Comparison of ENCODE assay signal across 1 cellular context in the genomic region with DNA sequence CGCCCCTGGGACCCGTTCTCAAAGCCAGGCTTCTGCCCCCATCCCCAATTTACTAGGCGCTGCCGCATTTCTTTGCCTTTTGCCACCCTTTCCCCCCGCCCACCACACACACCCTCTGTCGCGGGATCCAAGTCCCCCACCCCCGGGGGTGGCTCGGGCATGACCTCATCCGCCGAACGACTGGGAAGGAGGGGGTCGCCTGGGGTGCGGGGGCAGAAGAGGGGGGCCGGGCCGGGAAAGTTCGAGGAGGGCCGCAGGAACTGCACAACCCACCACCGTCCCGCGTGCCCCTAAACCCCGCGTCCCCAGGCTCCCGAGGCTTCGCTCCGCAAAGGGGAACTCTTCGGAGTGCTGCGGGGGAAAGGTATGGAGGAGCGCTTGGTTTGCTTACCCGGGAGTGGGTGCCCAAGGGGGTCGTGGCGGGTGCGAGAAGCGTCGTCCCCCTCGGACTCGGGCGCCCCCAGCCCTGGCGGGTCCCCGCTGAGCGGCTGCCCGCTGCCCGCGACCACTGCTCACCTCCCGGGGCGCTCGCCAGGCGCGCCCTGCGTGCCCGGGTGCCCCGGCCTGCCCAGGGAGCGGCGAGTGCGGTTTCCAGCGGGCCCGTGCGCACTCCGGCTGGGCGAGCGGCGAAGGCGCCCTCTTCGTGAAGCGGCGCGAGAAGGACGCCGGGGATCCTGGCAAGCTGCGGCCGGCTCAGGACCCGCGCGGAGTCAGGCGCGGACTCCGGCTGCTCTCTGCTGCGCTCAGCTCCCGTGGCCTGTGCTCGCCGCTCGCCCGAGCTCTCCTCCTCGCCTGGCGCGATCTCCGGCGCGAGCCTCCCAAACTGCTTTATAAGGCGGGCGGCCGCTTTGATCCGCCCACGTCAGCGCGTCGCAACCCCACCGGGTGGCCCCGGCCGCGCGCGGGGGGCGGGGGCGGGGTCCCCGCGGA.
TF ChIP-seq lines count a peak whose summit lies in the region.

No MANE protein-coding gene starts in this region.

TF ChIP-seq in IMR-90, 13 proteins besides CTCF, POLR2A, EP300 and RAD21:
- TF ChIP-seq MXI1 (IDR thresholded peaks at IDR 0.05; ENCODE audit: borderline replicate concordance, low read depth, low read length) (no peak), BHLHE40 (IDR thresholded peaks at IDR 0.05; ENCODE audit: low read depth, low read length) (no peak; the same call in 1 of the 2 replicates), CEBPB (IDR thresholded peaks at IDR 0.05; ENCODE audit: low read depth, low read length) (no peak), CHD1 (IDR thresholded peaks at IDR 0.05; ENCODE audit: low read depth, low read length) (no peak), RFX5 (IDR thresholded peaks at IDR 0.05; ENCODE audit: low read depth, low read length) (no peak), NFE2L2 (IDR thresholded peaks at IDR 0.05; ENCODE audit: low read depth, low read length) (no peak), FOS (IDR thresholded peaks at IDR 0.05; ENCODE audit: low read depth, low read length) (no peak), MAZ (IDR thresholded peaks at IDR 0.05; ENCODE audit: borderline replicate concordance, low read depth, low read length) (no peak), RCOR1 (IDR thresholded peaks at IDR 0.05; ENCODE audit: insufficient replicate concordance, low read length) (no peak), SMC3 (IDR thresholded peaks at IDR 0.05; ENCODE audit: low read depth, low read length) (no peak), MAFK (IDR thresholded peaks at IDR 0.05; ENCODE audit: low read depth, low read length) (no peak)
- TF ChIP-seq, protein P1, sequence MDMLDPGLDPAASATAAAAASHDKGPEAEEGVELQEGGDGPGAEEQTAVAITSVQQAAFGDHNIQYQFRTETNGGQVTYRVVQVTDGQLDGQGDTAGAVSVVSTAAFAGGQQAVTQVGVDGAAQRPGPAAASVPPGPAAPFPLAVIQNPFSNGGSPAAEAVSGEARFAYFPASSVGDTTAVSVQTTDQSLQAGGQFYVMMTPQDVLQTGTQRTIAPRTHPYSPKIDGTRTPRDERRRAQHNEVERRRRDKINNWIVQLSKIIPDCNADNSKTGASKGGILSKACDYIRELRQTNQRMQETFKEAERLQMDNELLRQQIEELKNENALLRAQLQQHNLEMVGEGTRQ (IDR thresholded peaks at IDR 0.05; ENCODE audit: low read depth, low read length): no peak
- TF ChIP-seq, protein P2, sequence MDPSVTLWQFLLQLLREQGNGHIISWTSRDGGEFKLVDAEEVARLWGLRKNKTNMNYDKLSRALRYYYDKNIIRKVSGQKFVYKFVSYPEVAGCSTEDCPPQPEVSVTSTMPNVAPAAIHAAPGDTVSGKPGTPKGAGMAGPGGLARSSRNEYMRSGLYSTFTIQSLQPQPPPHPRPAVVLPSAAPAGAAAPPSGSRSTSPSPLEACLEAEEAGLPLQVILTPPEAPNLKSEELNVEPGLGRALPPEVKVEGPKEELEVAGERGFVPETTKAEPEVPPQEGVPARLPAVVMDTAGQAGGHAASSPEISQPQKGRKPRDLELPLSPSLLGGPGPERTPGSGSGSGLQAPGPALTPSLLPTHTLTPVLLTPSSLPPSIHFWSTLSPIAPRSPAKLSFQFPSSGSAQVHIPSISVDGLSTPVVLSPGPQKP (IDR thresholded peaks at IDR 0.05; ENCODE audit: borderline replicate concordance, low read depth, low read length): no peak
